Comparison of ENCODE assay signal across 39 cellular contexts in the genomic region with DNA sequence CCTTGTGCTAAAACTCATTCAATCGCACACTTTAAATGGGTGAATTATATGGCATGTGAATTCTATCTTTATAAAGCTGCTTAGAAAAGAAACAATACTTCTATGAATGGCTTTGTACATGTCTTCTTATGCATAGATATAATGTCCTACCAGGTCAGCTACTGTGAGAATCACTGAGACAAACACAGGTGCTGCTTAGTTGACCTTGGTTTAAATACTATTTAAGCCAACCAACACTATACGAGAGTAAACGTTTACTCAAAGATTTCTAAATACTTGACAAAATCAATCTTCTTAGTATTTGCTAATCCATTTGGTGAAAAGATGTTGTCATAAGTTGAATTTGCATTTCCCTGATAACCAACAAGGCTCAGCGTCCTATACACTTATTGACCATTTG.
"Had no signal": no experiment of that assay in that cellular context is flagged by ENCODE, and none has a peak within 500 bp of the region (broad histone marks: within the 10 kb centered on the region; RNA-seq: fewer than 3 reads in every experiment).

No MANE protein-coding gene starts in this region.

- H3K4me3 Mint-ChIP-seq: activated B cell treated with CpG ODN at 0.5 μM for 24 hours; activated CD4-positive, alpha-beta memory T cell treated with anti-CD3 and anti-CD28 coated beads for 36 hours; activated CD4-positive, alpha-beta T cell treated with anti-CD3 and anti-CD28 coated beads, Interleukin-2, amount 10 ng/mL, durations not matched to agents 24 days and 14 days; activated CD8-positive, alpha-beta T cell treated with anti-CD3 and anti-CD28 coated beads for 36 hours; activated naive CD4-positive, alpha-beta T cell treated with anti-CD3 and anti-CD28 coated beads for 36 hours; activated naive CD8-positive, alpha-beta T cell treated with anti-CD3 and anti-CD28 coated beads for 36 hours; activated T-cell treated with anti-CD3 and anti-CD28 coated beads, Interleukin-2, amount 50 U/mL, for 4 hours; activated T-cell treated with anti-CD3 and anti-CD28 coated beads, Interleukin-2, amount 50 U/mL, for 72 hours; activated T-helper 1 cell treated with anti-CD3 and anti-CD28 coated beads, Interleukin-12 subunit alpha, Interleukin-12 subunit beta, Interleukin-2, Interleukin-4 antibody, amounts not matched to agents 30 ng/mL and 10 ng/mL and 1 ng/mL, durations not matched to agents 14 hours and 24 hours and 36 hours; activated T-helper 17 cell treated with anti-CD3 and anti-CD28 coated beads, Interleukin-2, amount 50 U/mL, for 72 hours; brain; central memory CD8-positive, alpha-beta T cell; T-helper 1 cell treated with Interleukin-12 subunit alpha and Interleukin-12 subunit beta and Interleukin-4 antibody, amounts not matched to agents 30 μg/mL and 1 μg/mL, for 36 hours; T-helper 2 cell treated with Interferon-gamma antibody and Interleukin-4, amounts not matched to agents 5 μg/mL and 100 μg/mL, for 36 hours had no signal

- DNase-seq: activated B cell treated with CpG ODN at 0.5 μM for 24 hours; activated CD4-positive, alpha-beta memory T cell treated with anti-CD3 and anti-CD28 coated beads for 36 hours; activated CD4-positive, alpha-beta T cell treated with anti-CD3 and anti-CD28 coated beads for 4 hours; activated CD4-positive, alpha-beta T cell treated with anti-CD3 and anti-CD28 coated beads, Interleukin-2, amount 50 U/mL, for 1 hour; activated CD4-positive, alpha-beta T cell treated with anti-CD3 and anti-CD28 coated beads, Interleukin-2, amount 50 U/mL, for 4 hours; activated CD4-positive, CD25-positive, alpha-beta regulatory T cell treated with anti-CD3 and anti-CD28 coated beads, Interleukin-2, amount 50 U/mL, for 72 hours; activated CD8-positive, alpha-beta memory T cell treated with anti-CD3 and anti-CD28 coated beads, Interleukin-2, amount 50 U/mL, for 4 hours; activated CD8-positive, alpha-beta T cell treated with anti-CD3 and anti-CD28 coated beads for 36 hours; activated effector memory CD4-positive, alpha-beta T cell treated with anti-CD3 and anti-CD28 coated beads, Interleukin-2, amount 50 U/mL, for 16 hours; activated gamma-delta T cell treated with Interleukin-2 at 50 U/mL for 16 hours; activated naive CD4-positive, alpha-beta T cell; activated naive CD4-positive, alpha-beta T cell treated with anti-CD3 and anti-CD28 coated beads for 36 hours; activated naive CD4-positive, alpha-beta T cell treated with anti-CD3 and anti-CD28 coated beads, Interleukin-2, amount 50 U/mL, for 16 hours; activated naive CD8-positive, alpha-beta T cell treated with anti-CD3 and anti-CD28 coated beads for 36 hours; activated T-cell treated with anti-CD3 and anti-CD28 coated beads for 4 hours; activated T-cell treated with anti-CD3 and anti-CD28 coated beads, Interleukin-2, amount 50 U/mL, for 1 hour; activated T-cell treated with anti-CD3 and anti-CD28 coated beads, Interleukin-2, amount 50 U/mL, for 4 hours; activated T-cell treated with anti-CD3 and anti-CD28 coated beads, Interleukin-2, amount 50 U/mL, for 72 hours; adrenal gland; amniotic stem cell; aorta; caudate nucleus; cerebellar nuclear complex; T-helper 1 cell; T-helper 2 cell; T-helper 9 cell had no signal

- H3K4me1 Mint-ChIP-seq: activated B cell treated with CpG ODN at 0.5 μM for 24 hours; activated CD4-positive, alpha-beta T cell treated with anti-CD3 and anti-CD28 coated beads, Interleukin-2, amount 10 ng/mL, durations not matched to agents 24 days and 14 days; activated naive CD8-positive, alpha-beta T cell treated with anti-CD3 and anti-CD28 coated beads for 36 hours; activated T-helper 17 cell treated with anti-CD3 and anti-CD28 coated beads, Interleukin-2, amount 50 U/mL, for 72 hours; brain; central memory CD8-positive, alpha-beta T cell had no signal

- H3K27me3 Mint-ChIP-seq: activated B cell treated with CpG ODN at 0.5 μM for 24 hours; activated CD4-positive, alpha-beta memory T cell treated with anti-CD3 and anti-CD28 coated beads for 36 hours; activated CD8-positive, alpha-beta T cell treated with anti-CD3 and anti-CD28 coated beads for 36 hours; activated naive CD8-positive, alpha-beta T cell treated with anti-CD3 and anti-CD28 coated beads for 36 hours; activated T-helper 17 cell treated with anti-CD3 and anti-CD28 coated beads, Interleukin-2, amount 50 U/mL, for 72 hours had no signal

- H3K27ac Mint-ChIP-seq: activated B cell treated with CpG ODN at 0.5 μM for 24 hours; activated CD4-positive, alpha-beta memory T cell treated with anti-CD3 and anti-CD28 coated beads for 36 hours; activated CD4-positive, alpha-beta T cell treated with anti-CD3 and anti-CD28 coated beads, Interleukin-2, amount 10 ng/mL, durations not matched to agents 24 days and 14 days; activated CD8-positive, alpha-beta T cell treated with anti-CD3 and anti-CD28 coated beads for 36 hours; activated naive CD4-positive, alpha-beta T cell treated with anti-CD3 and anti-CD28 coated beads for 36 hours; activated naive CD4-positive, alpha-beta T cell treated with anti-CD3 and anti-CD28 coated beads, Interleukin-2, amount 50 U/mL, for 72 hours; activated naive CD8-positive, alpha-beta T cell treated with anti-CD3 and anti-CD28 coated beads for 36 hours; activated T-cell treated with anti-CD3 and anti-CD28 coated beads, Interleukin-2, amount 50 U/mL, for 72 hours; activated T-helper 1 cell treated with anti-CD3 and anti-CD28 coated beads, Interleukin-12 subunit alpha, Interleukin-12 subunit beta, Interleukin-2, Interleukin-4 antibody, amounts not matched to agents 30 ng/mL and 10 ng/mL and 1 ng/mL, durations not matched to agents 14 hours and 24 hours and 36 hours; activated T-helper 17 cell treated with anti-CD3 and anti-CD28 coated beads, Interleukin-2, amount 50 U/mL, for 72 hours; brain; T-helper 1 cell treated with Interleukin-12 subunit alpha and Interleukin-12 subunit beta and Interleukin-4 antibody, amounts not matched to agents 30 μg/mL and 1 μg/mL, for 36 hours; T-helper 2 cell treated with Interferon-gamma antibody and Interleukin-4, amounts not matched to agents 5 μg/mL and 100 μg/mL, for 36 hours had no signal

- H3K27me3 ChIP-seq: adrenal gland, cardiac muscle cell had no signal

- H3K27ac ChIP-seq: adrenal gland, cardiac muscle cell, VCaP had no signal

- H3K36me3 Mint-ChIP-seq: brain had no signal

- ATAC-seq: activated CD8-positive, alpha-beta T cell treated with anti-CD3 and anti-CD28 coated beads for 36 hours; activated naive CD4-positive, alpha-beta T cell treated with anti-CD3 and anti-CD28 coated beads, Interleukin-2, amount 50 U/mL, for 72 hours; activated T-cell treated with anti-CD3 and anti-CD28 coated beads, Interleukin-2, amount 50 U/mL, for 4 hours; activated T-cell treated with anti-CD3 and anti-CD28 coated beads, Interleukin-2, amount 50 U/mL, for 72 hours; activated T-helper 17 cell treated with anti-CD3 and anti-CD28 coated beads, Interleukin-2, amount 50 U/mL, for 72 hours had no signal

- FAIRE-seq: astrocyte, bronchial epithelial cell, TTC549 had no signal

- H3K9me3 Mint-ChIP-seq: activated B cell treated with CpG ODN at 0.5 μM for 24 hours; activated CD4-positive, alpha-beta memory T cell treated with anti-CD3 and anti-CD28 coated beads for 36 hours; activated CD4-positive, alpha-beta T cell treated with anti-CD3 and anti-CD28 coated beads, Interleukin-2, amount 10 ng/mL, durations not matched to agents 24 days and 14 days; activated CD8-positive, alpha-beta T cell treated with anti-CD3 and anti-CD28 coated beads for 36 hours; activated naive CD4-positive, alpha-beta T cell treated with anti-CD3 and anti-CD28 coated beads for 36 hours; activated naive CD4-positive, alpha-beta T cell treated with anti-CD3 and anti-CD28 coated beads, Interleukin-2, amount 50 U/mL, for 72 hours; activated naive CD8-positive, alpha-beta T cell treated with anti-CD3 and anti-CD28 coated beads for 36 hours; activated T-helper 1 cell treated with anti-CD3 and anti-CD28 coated beads, Interleukin-12 subunit alpha, Interleukin-12 subunit beta, Interleukin-2, Interleukin-4 antibody, amounts not matched to agents 30 ng/mL and 10 ng/mL and 1 ng/mL, durations not matched to agents 14 hours and 24 hours and 36 hours; activated T-helper 17 cell treated with anti-CD3 and anti-CD28 coated beads, Interleukin-2, amount 50 U/mL, for 72 hours; central memory CD8-positive, alpha-beta T cell; T-helper 1 cell treated with Interleukin-12 subunit alpha and Interleukin-12 subunit beta and Interleukin-4 antibody, amounts not matched to agents 30 μg/mL and 1 μg/mL, for 36 hours; T-helper 2 cell treated with Interferon-gamma antibody and Interleukin-4, amounts not matched to agents 5 μg/mL and 100 μg/mL, for 36 hours had no signal

- H3K9me3 ChIP-seq: adrenal gland had no signal

- H3K4me3 ChIP-seq: adrenal gland, cardiac muscle cell had no signal

- H3K36me3 ChIP-seq: adrenal gland, cardiac muscle cell had no signal
